8 cellular contexts compared by ENCODE assay signal in genomic region chr5:1536298-1537165, GRCh38. TPM values are rescaled to one million over a fixed set of nuclear protein-coding genes. Genes with fewer than 3 reads are reported as not detected.
DNase-seq lines count a peak whose midpoint lies in the region; ATAC-seq, FAIRE-seq and TF ChIP-seq lines count a peak whose summit lies in the region.

No MANE protein-coding gene starts in this region.

- H3K36me3 Mint-ChIP-seq in activated B cell treated with CpG ODN at 0.5 μM for 24 hours (ENCODE audit: low read depth), result no peaks in the 10 kb centered on the region
- H3K36me3 Mint-ChIP-seq in dendritic cell treated with granulocyte-macrophage colony-stimulating factor and Interleukin-4, amounts not matched to agents 40 ng/mL and 50 ng/mL, for 4 days (ENCODE audit: low read depth), result no peaks in the 10 kb centered on the region

- intact Hi-C loops in activated B cell treated with CpG ODN at 0.5 μM for 24 hours (cut with micrococcal nuclease), result loop anchor here (1.0 to 5.0 kb wide), 6 partner anchors 12 to 106 kb away; no protein-coding TSS in a partner anchor
- intact Hi-C loops in dendritic cell treated with granulocyte-macrophage colony-stimulating factor and Interleukin-4, amounts not matched to agents 40 ng/mL and 50 ng/mL, for 4 days (cut with micrococcal nuclease), result no loop called here
- intact Hi-C loops in posterior vena cava (cut with DNase I), result no loop called here

- no peaks in the 10 kb centered on the region for H3K27me3 Mint-ChIP-seq in activated B cell treated with CpG ODN at 0.5 μM for 24 hours
- H3K27me3 Mint-ChIP-seq in dendritic cell treated with granulocyte-macrophage colony-stimulating factor and Interleukin-4, amounts not matched to agents 40 ng/mL and 50 ng/mL, for 4 days, result no peaks in the 10 kb centered on the region

- ATAC-seq in GM18907 (IDR thresholded peaks at IDR 0.05; ENCODE audit: unreplicated experiment), result peak; percentile 97
- peak; percentile 85 for ATAC-seq in HG03097 (IDR thresholded peaks at IDR 0.05; ENCODE audit: low FRiP score, unreplicated experiment)
- peak; percentile 97 for ATAC-seq in activated B cell treated with CpG ODN at 0.5 μM for 24 hours (ENCODE audit: low read depth)

- DNase-seq in activated B cell treated with CpG ODN at 0.5 μM for 24 hours (peak; percentile 54), posterior vena cava (ENCODE audit: low spot score) (peak; percentile 64), KG1 (lab: John Stamatoyannopoulos, UW) (no peak), globus pallidus (ENCODE audit: low spot score) (no peak), urothelium cell line (ENCODE audit: low spot score) (no peak)

- no peaks in the 10 kb centered on the region for H3K9me3 Mint-ChIP-seq in activated B cell treated with CpG ODN at 0.5 μM for 24 hours
- no peaks in the 10 kb centered on the region for H3K9me3 Mint-ChIP-seq in dendritic cell treated with granulocyte-macrophage colony-stimulating factor and Interleukin-4, amounts not matched to agents 40 ng/mL and 50 ng/mL, for 4 days

- POLR2A ChIA-PET in activated B cell treated with CpG ODN at 0.5 μM for 24 hours (lab: Charles Lee), result interaction anchor here (0.6 to 4.9 kb wide), 15 partner anchors 13 to 529 kb away, joined by 3 to 65 read pairs (median 5); partner anchors contain the start of gene LPCAT1

- no peak for FAIRE-seq in urothelium cell line (lab: Jason Lieb, UNC)

- CTCF ChIA-PET in activated B cell treated with CpG ODN at 0.5 μM for 24 hours (lab: Charles Lee), result interaction anchor here (0.7 to 2.7 kb wide), 8 partner anchors 9 to 369 kb away, joined by 3 to 8 read pairs (median 3); partner anchors contain the start of gene LPCAT1

- TF ChIP-seq CTCF in activated B cell treated with CpG ODN at 0.5 μM for 24 hours (IDR thresholded peaks at IDR 0.05), result no peak

- H3K4me3 Mint-ChIP-seq in activated B cell treated with CpG ODN at 0.5 μM for 24 hours, result peak overlapping the region; percentile 63
- peak overlapping the region; percentile 69 for H3K4me3 Mint-ChIP-seq in dendritic cell treated with granulocyte-macrophage colony-stimulating factor and Interleukin-4, amounts not matched to agents 40 ng/mL and 50 ng/mL, for 4 days

- H3K27ac Mint-ChIP-seq in activated B cell treated with CpG ODN at 0.5 μM for 24 hours, result peak overlapping the region; percentile 93
- peak overlapping the region; percentile 85 for H3K27ac Mint-ChIP-seq in dendritic cell treated with granulocyte-macrophage colony-stimulating factor and Interleukin-4, amounts not matched to agents 40 ng/mL and 50 ng/mL, for 4 days

- peaks cover 36% of the 10 kb centered on the region for H3K4me1 Mint-ChIP-seq in activated B cell treated with CpG ODN at 0.5 μM for 24 hours
- peaks cover 21% of the 10 kb centered on the region for H3K4me1 Mint-ChIP-seq in dendritic cell treated with granulocyte-macrophage colony-stimulating factor and Interleukin-4, amounts not matched to agents 40 ng/mL and 50 ng/mL, for 4 days (ENCODE audit: low read depth)

RNA-seq across cellular contexts. Expression of gene LPCAT1, which starts 12.8 kb away (rescaled TPM):
- 246 and 269 TPM in 2 replicates for total RNA-seq in activated B cell treated with CpG ODN at 0.5 μM for 24 hours
- 10 to 100 TPM; 30.8 to 36.9 TPM for total RNA-seq in posterior vena cava

Comparison
In these comparisons a context has a peak if more than half of its experiments do, and no peak if none do; other contexts are left out.
1. DNase-seq: peak in activated B cell treated with CpG ODN at 0.5 μM for 24 hours (single experiment) and posterior vena cava (single experiment); none in KG1 (single experiment), globus pallidus (single experiment) and urothelium cell line (single experiment).
2. Peak in every context shown above with its lines, with median percentiles within 50 percentile points of each other: ATAC-seq.